In genomic region chr7:55502209-55502608, GRCh38 we compare ENCODE assay signal across 23 cellular contexts.
DNase-seq lines count a peak whose midpoint lies in the region; ATAC-seq and TF ChIP-seq lines count a peak whose summit lies in the region.
"Had no signal": no experiment of that assay in that cellular context is flagged by ENCODE, and none has a peak within 500 bp of the region (broad histone marks: within the 10 kb centered on the region; RNA-seq: fewer than 3 reads in every experiment).

No MANE protein-coding gene starts in this region.

- H3K9ac ChIP-seq in skeletal muscle tissue (ENCODE audit: low read depth in 1 of 3, low read length in 3 of 3): peak overlapping the region in 2 of 3 donors; percentile 10 to 48

- H3K36me3 ChIP-seq in skeletal muscle tissue (ENCODE audit: control insufficient read depth in 3 of 3, insufficient read depth in 3 of 3, low read length in 3 of 3): peaks cover 0 to 3% (median under 1%) of the 10 kb centered on the region in 3 donors
- H3K36me3 ChIP-seq: brain microvascular endothelial cell had no signal

- H3K9me3 ChIP-seq in skeletal muscle tissue (ENCODE audit: control insufficient read depth in 3 of 3, low read length in 3 of 3): no peaks in the 10 kb centered on the region
- H3K9me3 ChIP-seq: upper lobe of right lung had no signal

- no peaks in the 10 kb centered on the region for H3K27me3 Mint-ChIP-seq in brain
- no peaks in the 10 kb centered on the region for H3K27me3 Mint-ChIP-seq in activated T-cell treated with anti-CD3 and anti-CD28 coated beads, Interleukin-2, amount 50 U/mL, for 72 hours (ENCODE audit: low read depth)
- H3K27me3 Mint-ChIP-seq: activated CD4-positive, alpha-beta memory T cell treated with anti-CD3 and anti-CD28 coated beads for 36 hours; activated naive CD8-positive, alpha-beta T cell; stimulated activated naive CD8-positive, alpha-beta T cell treated with anti-CD3 and anti-CD28 coated beads, Interleukin-15, amount 100 ng/mL, for 72 hours; T-cell had no signal

- H3K36me3 Mint-ChIP-seq in brain: peaks cover 13% of the 10 kb centered on the region
- H3K36me3 Mint-ChIP-seq in activated T-cell treated with anti-CD3 and anti-CD28 coated beads, Interleukin-2, amount 50 U/mL, for 72 hours (ENCODE audit: insufficient read depth in 2 of 2): peaks cover 7 to 8% of the 10 kb centered on the region in 2 donors

- H3K27me3 ChIP-seq in skeletal muscle tissue (ENCODE audit: control insufficient read depth in 3 of 3, insufficient read depth in 3 of 3, low read length in 3 of 3): no peaks in the 10 kb centered on the region
- H3K27me3 ChIP-seq: brain microvascular endothelial cell, hepatocyte, upper lobe of right lung had no signal

- no peak overlapping the region for H3K27ac ChIP-seq in skeletal muscle tissue (ENCODE audit: low read depth, low read length)
- H3K27ac ChIP-seq: brain microvascular endothelial cell, coronary artery, hepatocyte, upper lobe of right lung had no signal

- H3K27ac Mint-ChIP-seq in brain: peak overlapping the region; percentile 26 to 96 (median 87)
- H3K27ac Mint-ChIP-seq in activated T-cell treated with anti-CD3 and anti-CD28 coated beads, Interleukin-2, amount 50 U/mL, for 72 hours: no peak overlapping the region
- H3K27ac Mint-ChIP-seq: activated CD4-positive, alpha-beta memory T cell treated with anti-CD3 and anti-CD28 coated beads for 36 hours had no signal

- no peak for TF ChIP-seq CTCF in brain (conservative IDR thresholded peaks at IDR 0.05)

- DNase-seq in G401 (ENCODE audit: low spot score) (peak; percentile 11), NCI-H2107 (lab: John Stamatoyannopoulos, UW) (peak; percentile 61)
- no peak for DNase-seq in effector CD8-positive, alpha-beta T cell (lab: John Stamatoyannopoulos, UW)
- DNase-seq in activated T-cell treated with anti-CD3 and anti-CD28 coated beads, Interleukin-2, amount 50 U/mL, for 72 hours: no peak
- DNase-seq: activated CD4-positive, alpha-beta memory T cell treated with anti-CD3 and anti-CD28 coated beads for 36 hours; activated T-cell treated with anti-CD3 and anti-CD28 coated beads, Interleukin-2, amount 50 U/mL, for 1 hour; AML-193; brain microvascular endothelial cell; GOT3; islet precursor cell; NCI-H446; stimulated activated CD4-positive, alpha-beta T cell treated with anti-CD3 and anti-CD28 coated beads, Interleukin-2, amount 100 ng/mL, for 24 hours; stimulated activated naive CD8-positive, alpha-beta T cell treated with anti-CD3 and anti-CD28 coated beads, Interleukin-15, amount 100 ng/mL, for 72 hours; T-cell; upper lobe of right lung had no signal

- H3K4me3 Mint-ChIP-seq in brain: peak overlapping the region in 3 of 5 experiments; percentile 9 to 52 (median 51)
- H3K4me3 Mint-ChIP-seq in activated T-cell treated with anti-CD3 and anti-CD28 coated beads, Interleukin-2, amount 50 U/mL, for 72 hours: no peak overlapping the region
- H3K4me3 Mint-ChIP-seq: activated CD4-positive, alpha-beta memory T cell treated with anti-CD3 and anti-CD28 coated beads for 36 hours; activated naive CD8-positive, alpha-beta T cell; stimulated activated naive CD8-positive, alpha-beta T cell treated with anti-CD3 and anti-CD28 coated beads, Interleukin-15, amount 100 ng/mL, for 72 hours; T-cell had no signal

- ATAC-seq in HG03469 (IDR thresholded peaks at IDR 0.05; ENCODE audit: unreplicated experiment): no peak
- no peak for ATAC-seq in activated T-cell treated with anti-CD3 and anti-CD28 coated beads, Interleukin-2, amount 50 U/mL, for 72 hours (replicated peaks in 1 of 2)
- ATAC-seq: Right ventricle myocardium inferior; stimulated activated naive CD8-positive, alpha-beta T cell treated with anti-CD3 and anti-CD28 coated beads, Interleukin-15, amount 100 ng/mL, for 72 hours; upper lobe of right lung had no signal

- H3K4me1 ChIP-seq in skeletal muscle tissue (ENCODE audit: control insufficient read depth in 3 of 3, insufficient read depth in 3 of 3, low read length in 3 of 3): peaks cover 59 to 72% (median 66%) of the 10 kb centered on the region in 3 donors
- H3K4me1 ChIP-seq: upper lobe of right lung had no signal

- H3K4me1 Mint-ChIP-seq in brain: peaks cover 64% of the 10 kb centered on the region
- H3K4me1 Mint-ChIP-seq in activated T-cell treated with anti-CD3 and anti-CD28 coated beads, Interleukin-2, amount 50 U/mL, for 72 hours (ENCODE audit: low read depth): peaks cover 64% of the 10 kb centered on the region

- no peaks in the 10 kb centered on the region for H3K9me3 Mint-ChIP-seq in brain
- no peaks in the 10 kb centered on the region for H3K9me3 Mint-ChIP-seq in activated T-cell treated with anti-CD3 and anti-CD28 coated beads, Interleukin-2, amount 50 U/mL, for 72 hours
- H3K9me3 Mint-ChIP-seq: activated CD4-positive, alpha-beta memory T cell treated with anti-CD3 and anti-CD28 coated beads for 36 hours; stimulated activated naive CD8-positive, alpha-beta T cell treated with anti-CD3 and anti-CD28 coated beads, Interleukin-15, amount 100 ng/mL, for 72 hours; T-cell had no signal

- in situ Hi-C loops in G401 (cut with HindIII; ENCODE audit: low sequenced_read_pairs): no loop called here

- no peak overlapping the region for H3K4me3 ChIP-seq in skeletal muscle tissue (ENCODE audit: low read length in 3 of 3)
- H3K4me3 ChIP-seq: coronary artery, hepatocyte, lung, upper lobe of right lung had no signal

Comparison
In these comparisons a context has a peak if more than half of its experiments do, and no peak if none do; other contexts are left out.
1. DNase-seq: peak in G401 (single experiment) and NCI-H2107 (single experiment); none in effector CD8-positive, alpha-beta T cell (single experiment) and activated T-cell treated with anti-CD3 and anti-CD28 coated beads, Interleukin-2, amount 50 U/mL, for 72 hours (0 of 2).
2. H3K4me3 Mint-ChIP-seq: peak in brain (3 of 5); none in activated T-cell treated with anti-CD3 and anti-CD28 coated beads, Interleukin-2, amount 50 U/mL, for 72 hours (0 of 2).